In the genomic region with DNA sequence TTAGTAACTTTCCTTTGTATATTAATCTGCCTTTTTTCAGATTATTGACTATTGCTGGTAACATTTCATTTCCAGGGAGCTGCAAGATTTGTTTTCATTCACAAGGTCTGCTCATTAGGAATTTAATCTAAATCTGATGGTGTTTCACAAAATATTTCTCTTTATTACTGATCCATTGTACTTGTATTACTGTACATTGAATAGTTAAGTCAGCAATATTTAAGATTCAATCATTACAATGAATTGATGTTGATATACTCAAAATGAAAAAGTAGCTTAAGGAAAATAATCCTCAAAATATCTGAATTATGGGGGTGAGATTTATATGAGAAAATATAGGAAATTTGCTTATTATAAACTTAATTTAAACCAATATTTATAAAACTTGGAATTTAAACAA, we compare ENCODE assay signal across 3 cellular contexts.
TF ChIP-seq lines count a peak whose summit lies in the region.

No MANE protein-coding gene starts in this region.

TF ChIP-seq in A549, 52 proteins besides CTCF, POLR2A, EP300 and RAD21:
- no peak for TF ChIP-seq HEYL (CRISPR knock-in tag; IDR thresholded peaks at IDR 0.05)
- peak; percentile 54 for TF ChIP-seq MAFK (IDR thresholded peaks at IDR 0.05; ENCODE audit: partially characterized antibody)
- TF ChIP-seq, protein P1, sequence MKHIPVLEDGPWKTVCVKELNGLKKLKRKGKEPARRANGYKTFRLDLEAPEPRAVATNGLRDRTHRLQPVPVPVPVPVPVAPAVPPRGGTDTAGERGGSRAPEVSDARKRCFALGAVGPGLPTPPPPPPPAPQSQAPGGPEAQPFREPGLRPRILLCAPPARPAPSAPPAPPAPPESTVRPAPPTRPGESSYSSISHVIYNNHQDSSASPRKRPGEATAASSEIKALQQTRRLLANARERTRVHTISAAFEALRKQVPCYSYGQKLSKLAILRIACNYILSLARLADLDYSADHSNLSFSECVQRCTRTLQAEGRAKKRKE (CRISPR knock-in tag; IDR thresholded peaks at IDR 0.05; ENCODE audit: low read depth) = no peak
TF ChIP-seq in A549: peak in this region for 1.

TF ChIP-seq in IMR-90, 13 proteins besides CTCF, POLR2A, EP300 and RAD21:
- no peak for TF ChIP-seq BHLHE40 (IDR thresholded peaks at IDR 0.05; ENCODE audit: low read depth, low read length)
- 0 out of 2 replicates have a peak, but pooled peaks have one; percentile 11 for TF ChIP-seq MAFK (IDR thresholded peaks at IDR 0.05; ENCODE audit: low read depth, low read length)

TF ChIP-seq in K562, 482 proteins besides CTCF, POLR2A, EP300 and RAD21:
- no peak for TF ChIP-seq USF1 (CRISPR knock-in tag; IDR thresholded peaks at IDR 0.05)
- peak; percentile 67 for TF ChIP-seq ZNF316 (IDR thresholded peaks at IDR 0.05)
- no peak for TF ChIP-seq STAG1 (CRISPR knock-in tag; IDR thresholded peaks at IDR 0.05; ENCODE audit: borderline replicate concordance)
- no peak for TF ChIP-seq ETV5 (CRISPR knock-in tag; IDR thresholded peaks at IDR 0.05; ENCODE audit: low read depth)
TF ChIP-seq in K562: peak in this region for 1.
